In the genomic region with DNA sequence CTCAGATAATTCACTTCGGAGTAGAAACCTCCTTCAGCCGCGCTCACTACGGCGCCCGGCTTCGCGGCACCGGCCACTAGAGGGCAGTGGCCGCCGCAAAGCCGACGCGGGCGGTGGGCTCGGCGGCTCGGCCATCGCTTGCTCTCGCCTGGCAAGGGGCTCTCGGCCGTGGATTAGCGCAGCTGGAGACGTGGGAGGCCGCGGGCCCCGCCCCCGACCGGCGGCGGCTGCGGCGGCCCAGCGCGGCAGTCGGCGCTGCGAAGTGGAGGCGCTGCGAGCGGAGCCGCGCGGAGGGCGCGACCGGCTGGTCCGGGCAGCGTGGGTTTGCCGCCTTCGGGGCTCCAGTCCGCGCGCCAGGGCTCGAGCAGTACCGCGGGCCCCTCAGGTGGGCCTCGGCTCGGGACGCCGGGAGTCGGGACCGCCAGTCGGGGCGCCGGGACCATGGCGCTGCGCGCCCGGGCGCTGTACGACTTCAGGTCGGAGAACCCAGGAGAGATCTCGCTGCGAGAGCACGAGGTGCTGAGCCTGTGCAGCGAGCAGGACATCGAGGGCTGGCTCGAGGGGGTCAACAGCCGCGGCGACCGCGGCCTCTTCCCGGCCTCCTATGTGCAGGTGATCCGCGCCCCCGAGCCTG, we compare ENCODE assay signal across 1 cellular context.
TF ChIP-seq lines count a peak whose summit lies in the region.

TSS of gene SNX18 (plus strand) at position 248 of the 634 bp plus-strand sequence. CDS start at position 442, 194 bp downstream.

TF ChIP-seq in Ishikawa, 13 proteins besides CTCF, POLR2A, EP300 and RAD21 (continued from another document):
- no peak for TF ChIP-seq REST (IDR thresholded peaks at IDR 0.05; ENCODE audit: low read depth)
- no peak for TF ChIP-seq CREB1 (IDR thresholded peaks at IDR 0.05; ENCODE audit: low read depth)
- TF ChIP-seq ZBTB7A (IDR thresholded peaks at IDR 0.05; ENCODE audit: low read depth) = 0 out of 2 replicates have a peak, but pooled peaks have one; percentile 66
- TF ChIP-seq, protein P1, sequence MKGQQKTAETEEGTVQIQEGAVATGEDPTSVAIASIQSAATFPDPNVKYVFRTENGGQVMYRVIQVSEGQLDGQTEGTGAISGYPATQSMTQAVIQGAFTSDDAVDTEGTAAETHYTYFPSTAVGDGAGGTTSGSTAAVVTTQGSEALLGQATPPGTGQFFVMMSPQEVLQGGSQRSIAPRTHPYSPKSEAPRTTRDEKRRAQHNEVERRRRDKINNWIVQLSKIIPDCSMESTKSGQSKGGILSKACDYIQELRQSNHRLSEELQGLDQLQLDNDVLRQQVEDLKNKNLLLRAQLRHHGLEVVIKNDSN (IDR thresholded peaks at IDR 0.05) = no peak
- TF ChIP-seq NFIC (IDR thresholded peaks at IDR 0.05) = no peak
- peak; percentile 43; the same call in 1 of the 2 replicates for TF ChIP-seq TEAD4 (IDR thresholded peaks at IDR 0.05)
- peak; percentile 65; the same call in 1 of the 2 replicates for TF ChIP-seq TAF1 (IDR thresholded peaks at IDR 0.05; ENCODE audit: low read depth)
